8 cellular contexts compared by ENCODE assay signal in the genomic region with DNA sequence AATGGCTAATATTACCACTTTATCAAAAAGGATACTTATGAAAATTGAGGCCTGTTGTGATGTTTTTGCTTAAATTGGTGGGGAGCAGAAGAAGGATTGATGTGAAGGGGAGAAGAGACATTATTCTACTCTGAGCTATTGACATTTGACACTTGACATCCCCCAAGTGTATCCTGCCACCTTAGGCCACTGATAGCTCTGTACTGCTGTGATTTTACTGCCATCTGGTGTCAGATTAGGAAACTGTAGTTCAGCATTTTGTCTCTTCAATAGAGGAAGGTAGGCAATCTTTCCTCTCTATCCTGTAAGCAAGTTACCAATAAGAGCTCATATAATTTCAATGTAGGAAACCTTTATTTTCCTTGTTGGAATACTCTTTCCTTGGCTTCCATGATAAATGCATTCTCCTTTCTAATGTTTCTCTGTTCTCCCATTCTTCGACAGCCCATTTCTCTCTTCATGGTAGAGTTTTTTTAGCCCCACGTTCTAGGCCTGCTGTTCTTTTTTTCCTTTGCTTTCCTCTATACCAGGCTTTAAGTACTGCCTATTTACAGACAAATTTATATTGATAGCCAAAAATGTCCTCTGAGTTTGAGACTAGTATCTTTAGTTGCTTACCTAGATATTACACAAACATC. TPM values are rescaled to one million over a fixed set of nuclear protein-coding genes. Genes with fewer than 3 reads are reported as not detected.
DNase-seq lines count a peak whose midpoint lies in the region; ATAC-seq and TF ChIP-seq lines count a peak whose summit lies in the region.

No MANE protein-coding gene starts in this region.

- no peak overlapping the region for H3K4me3 ChIP-seq in LNCaP clone FGC (ENCODE audit: low read depth, low read length)
- H3K4me3 ChIP-seq in Peyer's patch: no peak overlapping the region

- no peak overlapping the region for H3K27ac ChIP-seq in Peyer's patch

- DNase-seq in AG09319 (ENCODE audit: extremely low read depth, low read depth) (no peak), HEK293T (ENCODE audit: extremely low spot score) (peak; percentile 56), LNCaP clone FGC (ENCODE audit: low read depth) (peak; percentile 19), Peyer's patch (no peak), dermis microvascular lymphatic vessel endothelial cell (ENCODE audit: low read depth in 2 of 2) (peak; percentile 35 to 58), memory B cell (ENCODE audit: low spot score in 2 of 2) (peak; percentile 21 to 59)
- DNase-seq in activated effector memory CD4-positive, alpha-beta T cell treated with Interleukin-2 at 50 U/mL for 16 hours: no peak

- POLR2A ChIA-PET in HEK293T (lab: Yijun Ruan, JAX): interaction anchor here (0.6 kb wide), 1 partner anchor 19 kb away, joined by 3 read pairs; no protein-coding TSS in a partner anchor

- H3K4me1 Mint-ChIP-seq in memory B cell: peaks cover 17% of the 10 kb centered on the region

- CTCF ChIA-PET in HEK293T (lab: Yijun Ruan, JAX): interaction anchor here (0.6 to 1.8 kb wide), 8 partner anchors 13 to 1411 kb away, joined by 3 to 6 read pairs (median 4); no protein-coding TSS in a partner anchor

- H3K4me3 Mint-ChIP-seq in memory B cell: no peak overlapping the region

- no peaks in the 10 kb centered on the region for H3K27me3 Mint-ChIP-seq in memory B cell

- H3K4me1 ChIP-seq in Peyer's patch: no peaks in the 10 kb centered on the region

- peak; percentile 75 for TF ChIP-seq CTCF in AG09319 (IDR thresholded peaks at IDR 0.05; ENCODE audit: low read depth, low read length)
- TF ChIP-seq CTCF in GM12872 (IDR thresholded peaks at IDR 0.05; ENCODE audit: insufficient read depth, low read depth, low read length): peak; percentile 78
- TF ChIP-seq CTCF in LNCaP clone FGC (IDR thresholded peaks at IDR 0.05; ENCODE audit: control insufficient read depth, extremely low read depth, insufficient read depth): peak; percentile 90
- TF ChIP-seq CTCF in Peyer's patch (IDR thresholded peaks at IDR 0.05): peak; percentile 18 to 79 (median 74)

- no peaks in the 10 kb centered on the region for H3K27me3 ChIP-seq in Peyer's patch

- H3K27ac Mint-ChIP-seq in memory B cell: no peak overlapping the region

- peaks cover 0 to 19% (median 0%) of the 10 kb centered on the region in 3 donors for H3K36me3 ChIP-seq in Peyer's patch

- H3K9me3 Mint-ChIP-seq in memory B cell: no peaks in the 10 kb centered on the region

- no peak for TF ChIP-seq POLR2A in Peyer's patch (IDR thresholded peaks at IDR 0.05)

- no peaks in the 10 kb centered on the region for H3K9me3 ChIP-seq in Peyer's patch

- ATAC-seq in memory B cell (ENCODE audit: low read depth): peak; percentile 96

- peaks cover 13% of the 10 kb centered on the region for H3K36me3 Mint-ChIP-seq in memory B cell

TF ChIP-seq in HEK293T, 16 proteins besides CTCF, POLR2A, EP300 and RAD21:
- TF ChIP-seq PKNOX1 (IDR thresholded peaks at IDR 0.05): no peak
- no peak for TF ChIP-seq ELF4 (IDR thresholded peaks at IDR 0.05)
- no peak for TF ChIP-seq SUZ12 (IDR thresholded peaks at IDR 0.05)
- TF ChIP-seq NFRKB (IDR thresholded peaks at IDR 0.05): no peak
- TF ChIP-seq TARDBP (IDR thresholded peaks at IDR 0.05): no peak
- TF ChIP-seq SP1 (IDR thresholded peaks at IDR 0.05): no peak
- TF ChIP-seq FOXM1 (IDR thresholded peaks at IDR 0.05; ENCODE audit: borderline replicate concordance): no peak
- no peak for TF ChIP-seq L3MBTL2 (conservative IDR thresholded peaks at IDR 0.05)
- no peak for TF ChIP-seq ZNF384 (IDR thresholded peaks at IDR 0.05)

RNA-seq across cellular contexts. Expression of gene PPHLN1, which starts 46.3 kb away (rescaled TPM):
- 100 to 1,000 TPM in 1 of 4 donors, 10 to 100 TPM in 3; 63.2 to 175 (median 68.1) TPM for total RNA-seq in Peyer's patch
- 46.7 and 57.6 TPM in 2 replicates for total RNA-seq in dermis microvascular lymphatic vessel endothelial cell

RNA-seq across cellular contexts. Expression of gene ZCRB1, which starts 46.4 kb away (rescaled TPM):
- total RNA-seq in Peyer's patch (10 to 100 TPM in 3 of 4 donors, 1 to 10 TPM in 1; 9.1 to 18.7 (median 12.2) TPM), dermis microvascular lymphatic vessel endothelial cell (26.1 and 30.1 TPM in 2 replicates)

Comparison
In these comparisons a context has a peak if more than half of its experiments do, and no peak if none do; other contexts are left out.
1. DNase-seq: peak in HEK293T (single experiment), LNCaP clone FGC (single experiment), dermis microvascular lymphatic vessel endothelial cell (2 of 2) and memory B cell (2 of 2); none in AG09319 (single experiment), Peyer's patch (0 of 3) and activated effector memory CD4-positive, alpha-beta T cell treated with Interleukin-2 at 50 U/mL for 16 hours (single experiment).
2. Peak in every context shown above with its lines, with median percentiles within 50 percentile points of each other: CTCF ChIP-seq.